12 cellular contexts compared by ENCODE assay signal in genomic region chr13:72696590-72696989, GRCh38. TPM values are rescaled to one million over a fixed set of nuclear protein-coding genes. Genes with fewer than 3 reads are reported as not detected.
DNase-seq lines count a peak whose midpoint lies in the region; ATAC-seq and TF ChIP-seq lines count a peak whose summit lies in the region.
"Had no signal": no experiment of that assay in that cellular context is flagged by ENCODE, and none has a peak within 500 bp of the region (broad histone marks: within the 10 kb centered on the region; RNA-seq: fewer than 3 reads in every experiment).

No MANE protein-coding gene starts in this region.

- no peak for DNase-seq in BJ (ENCODE audit: low read depth)
- peak; percentile 7 to 28 for DNase-seq in Kasumi-1 (lab: John Stamatoyannopoulos, UW)
- DNase-seq in astrocyte of the hippocampus (ENCODE audit: low read depth, low spot score) = peak; percentile 34
- DNase-seq in kidney tubule cell (ENCODE audit: low spot score) = peak; percentile 28
- DNase-seq in iPS-NIHi11 (ENCODE audit: low spot score) = no peak
- no peak for DNase-seq in activated CD4-positive, alpha-beta T cell treated with anti-CD3 and anti-CD28 coated beads, Interleukin-2, amount 10 ng/mL, durations not matched to agents 7 days and 5 days
- DNase-seq: H9, psoas muscle had no signal

- POLR2A ChIA-PET in BJ (lab: Charles Lee) = no interaction called here
- POLR2A ChIA-PET in activated CD4-positive, alpha-beta T cell treated with anti-CD3 and anti-CD28 coated beads, Interleukin-2, amount 10 ng/mL, durations not matched to agents 7 days and 5 days (lab: Charles Lee) = no interaction called here

- H3K27me3 ChIP-seq in BJ (ENCODE audit: control insufficient read depth, insufficient read depth, low read length) = no peaks in the 10 kb centered on the region
- H3K27me3 ChIP-seq: SJCRH30 had no signal

- no peaks in the 10 kb centered on the region for H3K4me1 Mint-ChIP-seq in activated CD4-positive, alpha-beta T cell treated with anti-CD3 and anti-CD28 coated beads, Interleukin-2, amount 10 ng/mL, durations not matched to agents 7 days and 5 days
- H3K4me1 Mint-ChIP-seq: H9; stimulated activated effector memory CD8-positive, alpha-beta T cell treated with anti-CD3 and anti-CD28 coated beads, Interleukin-12 subunit alpha, Interleukin-12 subunit beta, amount 100 ng/mL, for 72 hours had no signal

- peak; percentile 16; the same call in 1 of the 2 replicates for TF ChIP-seq CTCF in BJ (IDR thresholded peaks at IDR 0.05; ENCODE audit: insufficient read depth, low read depth, low read length)

- no peak overlapping the region for H3K27ac Mint-ChIP-seq in activated CD4-positive, alpha-beta T cell treated with anti-CD3 and anti-CD28 coated beads, Interleukin-2, amount 10 ng/mL, durations not matched to agents 7 days and 5 days
- H3K27ac Mint-ChIP-seq: H9; stimulated activated effector memory CD8-positive, alpha-beta T cell treated with anti-CD3 and anti-CD28 coated beads, Interleukin-12 subunit alpha, Interleukin-12 subunit beta, amount 100 ng/mL, for 72 hours had no signal

- H3K9me3 Mint-ChIP-seq in activated CD4-positive, alpha-beta T cell treated with anti-CD3 and anti-CD28 coated beads, Interleukin-2, amount 10 ng/mL, durations not matched to agents 7 days and 5 days = no peaks in the 10 kb centered on the region
- H3K9me3 Mint-ChIP-seq: stimulated activated effector memory CD8-positive, alpha-beta T cell treated with anti-CD3 and anti-CD28 coated beads, Interleukin-12 subunit alpha, Interleukin-12 subunit beta, amount 100 ng/mL, for 72 hours had no signal

- peaks cover 8% of the 10 kb centered on the region for H3K27me3 Mint-ChIP-seq in activated CD4-positive, alpha-beta T cell treated with anti-CD3 and anti-CD28 coated beads, Interleukin-2, amount 10 ng/mL, durations not matched to agents 7 days and 5 days

- no peaks in the 10 kb centered on the region for H3K36me3 ChIP-seq in BJ (ENCODE audit: control insufficient read depth, insufficient read depth, low read length)
- H3K36me3 ChIP-seq: SJCRH30 had no signal

- no peak for ATAC-seq in GM19463 (IDR thresholded peaks at IDR 0.05; ENCODE audit: unreplicated experiment)
- ATAC-seq in GM19452 (IDR thresholded peaks at IDR 0.05; ENCODE audit: unreplicated experiment) = no peak
- ATAC-seq: psoas muscle; stimulated activated effector memory CD8-positive, alpha-beta T cell treated with anti-CD3 and anti-CD28 coated beads, Interleukin-12 subunit alpha, Interleukin-12 subunit beta, amount 100 ng/mL, for 72 hours had no signal

- no peak overlapping the region for H3K4me3 ChIP-seq in BJ (ENCODE audit: low read depth, low read length)
- H3K4me3 ChIP-seq: psoas muscle, SJCRH30 had no signal

- no peaks in the 10 kb centered on the region for H3K36me3 Mint-ChIP-seq in activated CD4-positive, alpha-beta T cell treated with anti-CD3 and anti-CD28 coated beads, Interleukin-2, amount 10 ng/mL, durations not matched to agents 7 days and 5 days (ENCODE audit: low read depth)
- H3K36me3 Mint-ChIP-seq: stimulated activated effector memory CD8-positive, alpha-beta T cell treated with anti-CD3 and anti-CD28 coated beads, Interleukin-12 subunit alpha, Interleukin-12 subunit beta, amount 100 ng/mL, for 72 hours had no signal

- H3K4me3 Mint-ChIP-seq in activated CD4-positive, alpha-beta T cell treated with anti-CD3 and anti-CD28 coated beads, Interleukin-2, amount 10 ng/mL, durations not matched to agents 7 days and 5 days = no peak overlapping the region
- H3K4me3 Mint-ChIP-seq: H9; stimulated activated effector memory CD8-positive, alpha-beta T cell treated with anti-CD3 and anti-CD28 coated beads, Interleukin-12 subunit alpha, Interleukin-12 subunit beta, amount 100 ng/mL, for 72 hours had no signal

- CTCF ChIA-PET in BJ (lab: Yijun Ruan, JAX) = interaction anchor here (1.2 to 3.3 kb wide), 4 partner anchors 10 to 53 kb away, joined by 3 to 15 read pairs (median 6); no protein-coding TSS in a partner anchor
- CTCF ChIA-PET in activated CD4-positive, alpha-beta T cell treated with anti-CD3 and anti-CD28 coated beads, Interleukin-2, amount 10 ng/mL, durations not matched to agents 7 days and 5 days (lab: Charles Lee) = interaction anchor here (0.5 to 0.6 kb wide), 2 partner anchors 43 to 72 kb away, joined by 3 to 4 read pairs; no protein-coding TSS in a partner anchor

RNA-seq across cellular contexts. Expression of gene MZT1, which starts 30.8 kb away (rescaled TPM):
- 3.3 and 6.3 TPM in 2 replicates for polyA plus RNA-seq in BJ (2011; rRNA removed)
- 0.76 and 1.6 TPM in 2 replicates for polyA minus RNA-seq in BJ (2011; rRNA and poly(A)+ RNA removed)
- 10 to 100 TPM; 14.7 to 20.0 TPM for total RNA-seq in activated CD4-positive, alpha-beta T cell treated with anti-CD3 and anti-CD28 coated beads, Interleukin-2, amount 10 ng/mL, durations not matched to agents 7 days and 5 days

RNA-seq across cellular contexts. Expression of gene BORA, which starts 31.1 kb away (rescaled TPM):
- 2.0 and 3.9 TPM in 2 replicates for polyA plus RNA-seq in BJ (2011; rRNA removed)
- polyA minus RNA-seq in BJ (2011; rRNA and poly(A)+ RNA removed) = 1.5 and 2.9 TPM in 2 replicates
- 10 to 100 TPM; 31.1 to 32.0 TPM for total RNA-seq in activated CD4-positive, alpha-beta T cell treated with anti-CD3 and anti-CD28 coated beads, Interleukin-2, amount 10 ng/mL, durations not matched to agents 7 days and 5 days

Comparison
In these comparisons a context has a peak if more than half of its experiments do, and no peak if none do; other contexts are left out.
1. DNase-seq: peak in Kasumi-1 (2 of 2), astrocyte of the hippocampus (single experiment) and kidney tubule cell (single experiment); none in BJ (single experiment), iPS-NIHi11 (single experiment) and activated CD4-positive, alpha-beta T cell treated with anti-CD3 and anti-CD28 coated beads, Interleukin-2, amount 10 ng/mL, durations not matched to agents 7 days and 5 days (single experiment).